10 cellular contexts compared by ENCODE assay signal in genomic region chrX:46635186-46635585, GRCh38.
"Had no signal": no experiment of that assay in that cellular context is flagged by ENCODE, and none has a peak within 500 bp of the region (broad histone marks: within the 10 kb centered on the region; RNA-seq: fewer than 3 reads in every experiment).

No MANE protein-coding gene starts in this region.

- H3K4me1 ChIP-seq: foreskin keratinocyte, parathyroid adenoma, thyroid gland had no signal

- H3K79me2 ChIP-seq: parathyroid adenoma had no signal

- H3K4me3 ChIP-seq: cardiac muscle cell, lung, thyroid gland had no signal

- H3K27me3 ChIP-seq: cardiac muscle cell, foreskin keratinocyte had no signal

- ATAC-seq: foreskin keratinocyte, left colon had no signal

- H2AFZ ChIP-seq: parathyroid adenoma had no signal

- H3K36me3 ChIP-seq: cardiac muscle cell, thyroid gland had no signal

- H3K9me3 ChIP-seq: thyroid gland had no signal

- H3K27ac ChIP-seq: cardiac muscle cell, foreskin keratinocyte, parathyroid adenoma, thyroid gland had no signal

- DNase-seq: activated CD4-positive, alpha-beta T cell treated with anti-CD3 and anti-CD28 coated beads for 48 hours; activated effector memory CD4-positive, alpha-beta T cell treated with Interleukin-2 at 50 U/mL for 16 hours; foreskin keratinocyte; left colon; midbrain; stimulated activated CD4-positive, alpha-beta T cell treated with anti-CD3 and anti-CD28 coated beads, Interleukin-2, amount 100 ng/mL, for 48 hours; thyroid gland had no signal

- H3K9ac ChIP-seq: parathyroid adenoma had no signal
